Comparison of ENCODE assay signal across 21 cellular contexts in genomic region chr1:238681451-238681850, GRCh38.
DNase-seq lines count a peak whose midpoint lies in the region; ATAC-seq, FAIRE-seq and TF ChIP-seq lines count a peak whose summit lies in the region.
"Had no signal": no experiment of that assay in that cellular context is flagged by ENCODE, and none has a peak within 500 bp of the region (broad histone marks: within the 10 kb centered on the region; RNA-seq: fewer than 3 reads in every experiment).

No MANE protein-coding gene starts in this region.

- H3K27ac ChIP-seq in ACC112 (ENCODE audit: low read depth, low read length) (peak overlapping the region; percentile 98), astrocyte (ENCODE audit: low read depth, low read length) (peak overlapping the region; percentile 80), keratinocyte (ENCODE audit: control insufficient read depth, insufficient read depth, low read length) (no peak overlapping the region), pancreas (no peak overlapping the region)
- H3K27ac ChIP-seq: KMS-11 had no signal

- H3K9me3 ChIP-seq in astrocyte (ENCODE audit: insufficient read depth, low read depth, low read length) = no peaks in the 10 kb centered on the region
- no peaks in the 10 kb centered on the region for H3K9me3 ChIP-seq in keratinocyte (ENCODE audit: control insufficient read depth, low read depth, low read length)
- H3K9me3 ChIP-seq in pancreas = no peaks in the 10 kb centered on the region
- H3K9me3 ChIP-seq: MG63 had no signal

- H3K27me3 Mint-ChIP-seq in HFFc6 (ENCODE audit: insufficient read depth) = no peaks in the 10 kb centered on the region
- H3K27me3 Mint-ChIP-seq in astrocyte (ENCODE audit: low read depth, unreplicated experiment) = no peaks in the 10 kb centered on the region

- intact Hi-C loops in pancreas (cut with DNase I) = no loop called here

- H3K4me2 ChIP-seq in astrocyte (ENCODE audit: low read length) (peak overlapping the region; percentile 68), keratinocyte (ENCODE audit: control insufficient read depth, extremely low read depth, insufficient read depth, low read depth, low read length) (no peak overlapping the region)
- H3K4me2 ChIP-seq: KMS-11 had no signal

- H4K20me1 ChIP-seq in astrocyte (ENCODE audit: insufficient read depth, low read length) (no peaks in the 10 kb centered on the region), keratinocyte (ENCODE audit: control insufficient read depth, extremely low read depth, insufficient read depth, low read length) (no peaks in the 10 kb centered on the region)

- H3K36me3 Mint-ChIP-seq in HFFc6 (ENCODE audit: low read depth) (peaks cover 27% of the 10 kb centered on the region; the same call in 1 of the 2 replicates), astrocyte (ENCODE audit: low read depth, unreplicated experiment) (no peaks in the 10 kb centered on the region)
- no peaks in the 10 kb centered on the region for H3K36me3 Mint-ChIP-seq in stimulated activated effector memory CD8-positive, alpha-beta T cell treated with anti-CD3 and anti-CD28 coated beads, Interleukin-12 subunit alpha, Interleukin-12 subunit beta, amount 100 ng/mL, for 72 hours
- H3K36me3 Mint-ChIP-seq: CD14-positive monocyte had no signal

- 86 to 90% methylated on average over 4 of the region's 4 CpGs for WGBS in pancreas, 2 donors

- dilution Hi-C loops in keratinocyte (cut with MboI; ENCODE audit: extremely low pct_ligation_motif_present, low sequenced_read_pairs) = no loop called here

- no peak for FAIRE-seq in astrocyte (lab: Jason Lieb, UNC)
- peak; percentile 13 for FAIRE-seq in keratinocyte (lab: Jason Lieb, UNC)
- no peak for FAIRE-seq in pancreas (lab: Jason Lieb, UNC)
- FAIRE-seq in HTR-8/SVneo (lab: Jason Lieb, UNC) = no peak
- FAIRE-seq: GM12891 had no signal

- no peak overlapping the region for H2AFZ ChIP-seq in ACC112 (ENCODE audit: low read length, unreplicated experiment)
- peak overlapping the region; percentile 51 for H2AFZ ChIP-seq in astrocyte (ENCODE audit: low read depth, low read length)
- no peak overlapping the region for H2AFZ ChIP-seq in keratinocyte (ENCODE audit: control insufficient read depth, low read length)

- H3K27ac Mint-ChIP-seq in HFFc6 = peak overlapping the region; percentile 94
- peak overlapping the region; percentile 23 for H3K27ac Mint-ChIP-seq in astrocyte (ENCODE audit: unreplicated experiment)
- no peak overlapping the region for H3K27ac Mint-ChIP-seq in stimulated activated effector memory CD8-positive, alpha-beta T cell treated with anti-CD3 and anti-CD28 coated beads, Interleukin-12 subunit alpha, Interleukin-12 subunit beta, amount 100 ng/mL, for 72 hours
- H3K27ac Mint-ChIP-seq: CD14-positive monocyte had no signal

- no peak for ATAC-seq in pancreas
- ATAC-seq in stimulated activated effector memory CD8-positive, alpha-beta T cell treated with anti-CD3 and anti-CD28 coated beads, Interleukin-12 subunit alpha, Interleukin-12 subunit beta, amount 100 ng/mL, for 72 hours = no peak
- ATAC-seq: Panc1, SK-N-SH treated with all-trans-retinoic acid at 6 μM for 48 hours had no signal

- H3K9me1 ChIP-seq in keratinocyte (ENCODE audit: control insufficient read depth, extremely low read depth, insufficient read depth, low read length) = no peaks in the 10 kb centered on the region

- H3K27me3 ChIP-seq in ACC112 (ENCODE audit: insufficient read depth, low read length) (no peaks in the 10 kb centered on the region), astrocyte (ENCODE audit: insufficient read depth, low read length) (no peaks in the 10 kb centered on the region), keratinocyte (ENCODE audit: control insufficient read depth, extremely low read depth, insufficient read depth, low read length) (no peaks in the 10 kb centered on the region), pancreas (no peaks in the 10 kb centered on the region)
- H3K27me3 ChIP-seq: MG63 had no signal

- H3K36me3 ChIP-seq in ACC112 (ENCODE audit: insufficient read depth, low read length) (no peaks in the 10 kb centered on the region), astrocyte (ENCODE audit: insufficient read depth, low read length) (no peaks in the 10 kb centered on the region), keratinocyte (ENCODE audit: control insufficient read depth in 2 of 2, extremely low read depth in 1 of 2, insufficient read depth in 2 of 2, low read length in 2 of 2) (no peaks in the 10 kb centered on the region), pancreas (no peaks in the 10 kb centered on the region)
- H3K36me3 ChIP-seq: MG63 had no signal

- peak overlapping the region; percentile 29; the same call in 1 of the 2 replicates for H3K4me3 ChIP-seq in ACC112 (ENCODE audit: low read depth, low read length)
- peak overlapping the region; percentile 11 for H3K4me3 ChIP-seq in astrocyte (ENCODE audit: insufficient read depth, low read depth, low read length)
- H3K4me3 ChIP-seq in keratinocyte (ENCODE audit: control insufficient read depth in 2 of 3, extremely low read depth in 1 of 3, insufficient read depth in 2 of 3, low read depth in 1 of 3, low read length in 3 of 3) = no peak overlapping the region
- no peak overlapping the region for H3K4me3 ChIP-seq in pancreas
- H3K4me3 ChIP-seq: MG63 had no signal

- H3K79me2 ChIP-seq in ACC112 (ENCODE audit: control insufficient read depth, insufficient read depth, low read length, unreplicated experiment) (no peaks in the 10 kb centered on the region), astrocyte (ENCODE audit: insufficient read depth, low read length) (no peaks in the 10 kb centered on the region), keratinocyte (ENCODE audit: control insufficient read depth, insufficient read depth, low read length) (no peaks in the 10 kb centered on the region)

- H3K9me3 Mint-ChIP-seq in HFFc6 (peaks cover 15% of the 10 kb centered on the region; the same call in 1 of the 2 replicates), astrocyte (ENCODE audit: unreplicated experiment) (no peaks in the 10 kb centered on the region)
- H3K9me3 Mint-ChIP-seq in stimulated activated effector memory CD8-positive, alpha-beta T cell treated with anti-CD3 and anti-CD28 coated beads, Interleukin-12 subunit alpha, Interleukin-12 subunit beta, amount 100 ng/mL, for 72 hours = peaks cover 20% of the 10 kb centered on the region

- H3K9ac ChIP-seq in astrocyte (ENCODE audit: low read length) (peak overlapping the region; percentile 43), keratinocyte (ENCODE audit: control insufficient read depth, extremely low read depth, insufficient read depth, low read length) (no peak overlapping the region)
- H3K9ac ChIP-seq: KMS-11 had no signal

- DNase-seq in HFFc6 (peak; percentile 55), astrocyte (ENCODE audit: low read depth) (peak; percentile 20), keratinocyte (ENCODE audit: low read depth, low spot score) (no peak), pons (ENCODE audit: low spot score) (no peak), pancreas (no peak), HTR-8/SVneo (ENCODE audit: insufficient read length, low spot score) (no peak)
- no peak for DNase-seq in stimulated activated effector memory CD8-positive, alpha-beta T cell treated with anti-CD3 and anti-CD28 coated beads, Interleukin-12 subunit alpha, Interleukin-12 subunit beta, amount 100 ng/mL, for 72 hours (ENCODE audit: low spot score in 2 of 2)
- DNase-seq: 8988T, COR-L47, DMS153, MG63, NCI-H1092 treated with DMSO at 0.1 percent for 48 hours, NCI-H1694 treated with DMSO at 0.1 percent for 48 hours, NCI-H774, SHP77 had no signal

- H3K4me1 Mint-ChIP-seq in HFFc6 (ENCODE audit: low read depth) (peaks cover 75% of the 10 kb centered on the region), astrocyte (ENCODE audit: low read depth, unreplicated experiment) (peaks cover 2% of the 10 kb centered on the region)
- H3K4me1 Mint-ChIP-seq in stimulated activated effector memory CD8-positive, alpha-beta T cell treated with anti-CD3 and anti-CD28 coated beads, Interleukin-12 subunit alpha, Interleukin-12 subunit beta, amount 100 ng/mL, for 72 hours = no peaks in the 10 kb centered on the region

- H3K4me1 ChIP-seq in ACC112 (ENCODE audit: control insufficient read depth, insufficient read depth, low read length, unreplicated experiment) (peaks cover 13% of the 10 kb centered on the region), astrocyte (ENCODE audit: insufficient read depth, low read length) (no peaks in the 10 kb centered on the region), keratinocyte (ENCODE audit: control insufficient read depth, extremely low read depth, insufficient read depth, low read length) (no peaks in the 10 kb centered on the region), pancreas (no peaks in the 10 kb centered on the region)

- TF ChIP-seq CTCF in HFFc6 (IDR thresholded peaks at IDR 0.05) (no peak), astrocyte (IDR thresholded peaks at IDR 0.05; ENCODE audit: insufficient read depth, low read depth, low read length) (no peak), keratinocyte (optimal IDR thresholded peaks at IDR 0.05 in 1 of 3, IDR thresholded peaks at IDR 0.05 in 1 of 3, conservative IDR thresholded peaks at IDR 0.05 in 1 of 3; ENCODE audit: extremely low read depth in 1 of 3, insufficient read depth in 2 of 3, low read length in 3 of 3) (no peak), pancreas (IDR thresholded peaks at IDR 0.05) (no peak)

- H3K4me3 Mint-ChIP-seq in HFFc6 (peak overlapping the region; percentile 72), astrocyte (ENCODE audit: unreplicated experiment) (no peak overlapping the region)
- no peak overlapping the region for H3K4me3 Mint-ChIP-seq in stimulated activated effector memory CD8-positive, alpha-beta T cell treated with anti-CD3 and anti-CD28 coated beads, Interleukin-12 subunit alpha, Interleukin-12 subunit beta, amount 100 ng/mL, for 72 hours

Comparison
In these comparisons a context has a peak if more than half of its experiments do, and no peak if none do; other contexts are left out.
1. H3K27ac ChIP-seq: peak in ACC112 (single experiment) and astrocyte (single experiment); none in keratinocyte (single experiment) and pancreas (0 of 4).
2. H3K4me3 ChIP-seq: peak in ACC112 (single experiment) and astrocyte (single experiment); none in keratinocyte (0 of 3) and pancreas (0 of 4).
3. DNase-seq: peak in HFFc6 (single experiment) and astrocyte (single experiment); none in keratinocyte (single experiment), pons (single experiment), pancreas (0 of 6), stimulated activated effector memory CD8-positive, alpha-beta T cell treated with anti-CD3 and anti-CD28 coated beads, Interleukin-12 subunit alpha, Interleukin-12 subunit beta, amount 100 ng/mL, for 72 hours (0 of 2) and HTR-8/SVneo (single experiment).